ENCODE assay signal across 2 cellular contexts in the genomic region with DNA sequence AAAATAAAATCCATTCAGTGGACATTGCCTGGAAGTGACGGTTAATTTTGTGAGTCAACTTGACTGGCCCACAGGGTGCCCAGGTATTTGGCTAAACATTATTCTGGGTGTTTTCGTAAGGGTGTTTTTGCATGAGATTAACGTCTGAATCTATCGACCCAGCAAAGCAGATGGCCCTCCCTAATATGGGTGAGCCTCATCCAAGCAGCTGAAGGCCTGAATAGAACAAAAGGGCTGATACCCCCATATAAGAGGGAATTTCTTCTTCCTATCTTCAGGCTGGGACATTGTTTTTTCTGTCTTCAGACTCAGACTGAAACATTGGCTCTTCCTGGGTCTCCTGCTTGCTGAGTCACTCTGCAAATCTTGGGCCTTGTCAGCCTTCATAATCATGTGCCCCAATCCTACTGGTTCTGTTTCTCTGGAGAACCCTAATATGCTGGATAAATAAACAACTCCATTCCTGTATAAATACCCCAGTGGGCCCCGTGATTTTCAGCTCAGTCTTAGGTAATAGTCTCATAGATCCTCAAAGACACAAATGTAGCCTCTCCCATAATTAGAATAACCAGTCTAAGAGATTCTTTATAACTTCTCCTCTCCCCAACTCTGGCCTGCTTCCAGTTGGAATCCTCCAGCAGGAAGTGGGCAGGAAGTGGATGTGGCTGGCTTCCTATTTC.
TF ChIP-seq lines count a peak whose summit lies in the region.

No MANE protein-coding gene starts in this region.

TF ChIP-seq in IMR-90, 13 proteins besides CTCF, POLR2A, EP300 and RAD21:
- TF ChIP-seq, protein P1, sequence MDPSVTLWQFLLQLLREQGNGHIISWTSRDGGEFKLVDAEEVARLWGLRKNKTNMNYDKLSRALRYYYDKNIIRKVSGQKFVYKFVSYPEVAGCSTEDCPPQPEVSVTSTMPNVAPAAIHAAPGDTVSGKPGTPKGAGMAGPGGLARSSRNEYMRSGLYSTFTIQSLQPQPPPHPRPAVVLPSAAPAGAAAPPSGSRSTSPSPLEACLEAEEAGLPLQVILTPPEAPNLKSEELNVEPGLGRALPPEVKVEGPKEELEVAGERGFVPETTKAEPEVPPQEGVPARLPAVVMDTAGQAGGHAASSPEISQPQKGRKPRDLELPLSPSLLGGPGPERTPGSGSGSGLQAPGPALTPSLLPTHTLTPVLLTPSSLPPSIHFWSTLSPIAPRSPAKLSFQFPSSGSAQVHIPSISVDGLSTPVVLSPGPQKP (IDR thresholded peaks at IDR 0.05; ENCODE audit: borderline replicate concordance, low read depth, low read length) = no peak
- no peak for TF ChIP-seq MXI1 (IDR thresholded peaks at IDR 0.05; ENCODE audit: borderline replicate concordance, low read depth, low read length)
- TF ChIP-seq FOS (IDR thresholded peaks at IDR 0.05; ENCODE audit: low read depth, low read length) = 0 out of 2 replicates have a peak, but pooled peaks have one; percentile 10
- no peak for TF ChIP-seq RFX5 (IDR thresholded peaks at IDR 0.05; ENCODE audit: low read depth, low read length)
- TF ChIP-seq NFE2L2 (IDR thresholded peaks at IDR 0.05; ENCODE audit: low read depth, low read length) = peak; percentile 74
- no peak for TF ChIP-seq SMC3 (IDR thresholded peaks at IDR 0.05; ENCODE audit: low read depth, low read length)
- TF ChIP-seq USF2 (IDR thresholded peaks at IDR 0.05; ENCODE audit: low read depth, low read length) = peak; percentile 43; the same call in 1 of the 2 replicates
- TF ChIP-seq RCOR1 (IDR thresholded peaks at IDR 0.05; ENCODE audit: insufficient replicate concordance, low read length) = no peak
- TF ChIP-seq MAZ (IDR thresholded peaks at IDR 0.05; ENCODE audit: borderline replicate concordance, low read depth, low read length) = no peak

TF ChIP-seq in K562, 482 proteins besides CTCF, POLR2A, EP300 and RAD21 (continues in another document):
- peak; percentile 48 for TF ChIP-seq MAFK (IDR thresholded peaks at IDR 0.05; ENCODE audit: low read length)
- TF ChIP-seq CBX2 (IDR thresholded peaks at IDR 0.05; ENCODE audit: insufficient read depth, low read length, poor library complexity, severe bottlenecking) = no peak
- no peak for TF ChIP-seq MCM7 (IDR thresholded peaks at IDR 0.05)
- TF ChIP-seq ZNF444 (CRISPR knock-in tag; IDR thresholded peaks at IDR 0.05) = no peak
- no peak for TF ChIP-seq ZNF584 (CRISPR knock-in tag; IDR thresholded peaks at IDR 0.05; ENCODE audit: low read depth)
- no peak for TF ChIP-seq HMGXB4 (CRISPR knock-in tag; IDR thresholded peaks at IDR 0.05)
- TF ChIP-seq IRF1 (CRISPR knock-in tag; IDR thresholded peaks at IDR 0.05; ENCODE audit: borderline replicate concordance) = no peak
- TF ChIP-seq ZNF134 (CRISPR knock-in tag; conservative IDR thresholded peaks at IDR 0.05) = peak; percentile 77
- no peak for TF ChIP-seq COPS2 (conservative IDR thresholded peaks at IDR 0.05)
- no peak for TF ChIP-seq NR3C1 (CRISPR knock-in tag; IDR thresholded peaks at IDR 0.05)
- TF ChIP-seq ZFP36 (IDR thresholded peaks at IDR 0.05; ENCODE audit: low read depth, low read length, partially characterized antibody) = no peak
- TF ChIP-seq CSDE1 (IDR thresholded peaks at IDR 0.05) = no peak
- TF ChIP-seq NFE2L1 (tag; IDR thresholded peaks at IDR 0.05; ENCODE audit: borderline replicate concordance, low read depth) = peak; percentile 25; the same call in 1 of the 2 replicates
- TF ChIP-seq ZNF175 (CRISPR knock-in tag; IDR thresholded peaks at IDR 0.05; ENCODE audit: low read depth) = 0 out of 2 replicates have a peak, but pooled peaks have one; percentile 40
- TF ChIP-seq, protein P2, sequence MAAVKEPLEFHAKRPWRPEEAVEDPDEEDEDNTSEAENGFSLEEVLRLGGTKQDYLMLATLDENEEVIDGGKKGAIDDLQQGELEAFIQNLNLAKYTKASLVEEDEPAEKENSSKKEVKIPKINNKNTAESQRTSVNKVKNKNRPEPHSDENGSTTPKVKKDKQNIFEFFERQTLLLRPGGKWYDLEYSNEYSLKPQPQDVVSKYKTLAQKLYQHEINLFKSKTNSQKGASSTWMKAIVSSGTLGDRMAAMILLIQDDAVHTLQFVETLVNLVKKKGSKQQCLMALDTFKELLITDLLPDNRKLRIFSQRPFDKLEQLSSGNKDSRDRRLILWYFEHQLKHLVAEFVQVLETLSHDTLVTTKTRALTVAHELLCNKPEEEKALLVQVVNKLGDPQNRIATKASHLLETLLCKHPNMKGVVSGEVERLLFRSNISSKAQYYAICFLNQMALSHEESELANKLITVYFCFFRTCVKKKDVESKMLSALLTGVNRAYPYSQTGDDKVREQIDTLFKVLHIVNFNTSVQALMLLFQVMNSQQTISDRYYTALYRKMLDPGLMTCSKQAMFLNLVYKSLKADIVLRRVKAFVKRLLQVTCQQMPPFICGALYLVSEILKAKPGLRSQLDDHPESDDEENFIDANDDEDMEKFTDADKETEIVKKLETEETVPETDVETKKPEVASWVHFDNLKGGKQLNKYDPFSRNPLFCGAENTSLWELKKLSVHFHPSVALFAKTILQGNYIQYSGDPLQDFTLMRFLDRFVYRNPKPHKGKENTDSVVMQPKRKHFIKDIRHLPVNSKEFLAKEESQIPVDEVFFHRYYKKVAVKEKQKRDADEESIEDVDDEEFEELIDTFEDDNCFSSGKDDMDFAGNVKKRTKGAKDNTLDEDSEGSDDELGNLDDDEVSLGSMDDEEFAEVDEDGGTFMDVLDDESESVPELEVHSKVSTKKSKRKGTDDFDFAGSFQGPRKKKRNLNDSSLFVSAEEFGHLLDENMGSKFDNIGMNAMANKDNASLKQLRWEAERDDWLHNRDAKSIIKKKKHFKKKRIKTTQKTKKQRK (IDR thresholded peaks at IDR 0.05; ENCODE audit: borderline replicate concordance, low read depth, low read length) = no peak
- peak; percentile 41 for TF ChIP-seq ELF1 (tag; IDR thresholded peaks at IDR 0.05)
- peak; percentile 71 for TF ChIP-seq BACH1 (tag; IDR thresholded peaks at IDR 0.05)
- peak; percentile 48; the same call in 1 of the 2 replicates for TF ChIP-seq FOXJ2 (tag; IDR thresholded peaks at IDR 0.05)
- TF ChIP-seq L3MBTL2 (IDR thresholded peaks at IDR 0.05) = peak; percentile 62
- no peak for TF ChIP-seq FOXM1 (IDR thresholded peaks at IDR 0.05; ENCODE audit: low read depth)
- no peak for TF ChIP-seq FOXM1 (CRISPR knock-in tag; IDR thresholded peaks at IDR 0.05; ENCODE audit: low read depth)
- no peak for TF ChIP-seq MEF2A (IDR thresholded peaks at IDR 0.05; ENCODE audit: control insufficient read depth, low read depth, low read length)
- TF ChIP-seq CHD1 (IDR thresholded peaks at IDR 0.05; ENCODE audit: low read length) = no peak
- peak; percentile 41; the same call in 1 of the 2 replicates for TF ChIP-seq MGA (IDR thresholded peaks at IDR 0.05)
- no peak for TF ChIP-seq ZNF830 (CRISPR knock-in tag; IDR thresholded peaks at IDR 0.05)
- TF ChIP-seq ZHX1 (conservative IDR thresholded peaks at IDR 0.05; ENCODE audit: low read length) = no peak
- TF ChIP-seq ZNF316 (IDR thresholded peaks at IDR 0.05) = peak; percentile 43
- peak; percentile 37; the same call in 1 of the 2 replicates for TF ChIP-seq ZFX (CRISPR knock-in tag; IDR thresholded peaks at IDR 0.05)
- peak; percentile 54 for TF ChIP-seq MAFG (tag; conservative IDR thresholded peaks at IDR 0.05)
